15 cellular contexts compared by ENCODE assay signal in the genomic region with DNA sequence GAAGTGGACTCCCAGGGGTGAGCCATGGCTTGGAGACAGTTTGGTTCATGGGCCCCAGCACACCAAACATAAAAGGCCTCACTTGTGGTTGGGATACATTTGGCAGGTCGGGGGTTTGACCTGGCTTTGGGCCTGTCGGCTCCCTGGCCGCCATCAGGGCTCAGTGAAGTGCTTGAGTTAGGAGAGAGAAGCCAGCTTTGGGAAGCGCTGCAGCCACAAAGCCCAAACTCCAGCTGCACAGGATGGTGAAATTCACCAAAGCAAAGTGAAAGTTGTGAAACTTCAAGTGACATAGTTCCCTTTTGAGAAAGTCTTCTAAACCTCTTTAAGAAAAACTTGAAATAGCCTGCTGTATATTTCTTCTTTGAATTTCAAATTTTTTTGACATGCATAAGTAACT. TPM values are rescaled to one million over a fixed set of nuclear protein-coding genes. Genes with fewer than 3 reads are reported as not detected.
DNase-seq lines count a peak whose midpoint lies in the region; ATAC-seq and TF ChIP-seq lines count a peak whose summit lies in the region.
"Had no signal": no experiment of that assay in that cellular context is flagged by ENCODE, and none has a peak within 500 bp of the region (broad histone marks: within the 10 kb centered on the region; RNA-seq: fewer than 3 reads in every experiment).

No MANE protein-coding gene starts in this region.

- TF ChIP-seq CTCF in fibroblast of villous mesenchyme (IDR thresholded peaks at IDR 0.05; ENCODE audit: insufficient read depth, low read depth, low read length) = no peak

- H3K9me3 Mint-ChIP-seq in stimulated activated memory B cell treated with anti-CD40 and anti-IgM and Interleukin-4, amounts not matched to agents 10 μg/mL and 1 μg/mL and 100 μg/mL, for 72 hours = peaks cover 5% of the 10 kb centered on the region
- H3K9me3 Mint-ChIP-seq: activated CD4-positive, alpha-beta memory T cell treated with anti-CD3 and anti-CD28 coated beads for 36 hours had no signal

- H3K4me3 Mint-ChIP-seq in stimulated activated memory B cell treated with anti-CD40 and anti-IgM and Interleukin-4, amounts not matched to agents 10 μg/mL and 1 μg/mL and 100 μg/mL, for 72 hours = peak overlapping the region; percentile 24
- H3K4me3 Mint-ChIP-seq: activated CD4-positive, alpha-beta memory T cell treated with anti-CD3 and anti-CD28 coated beads for 36 hours had no signal

- no peak overlapping the region for H3K4me3 ChIP-seq in fibroblast of villous mesenchyme (ENCODE audit: low read depth, low read length)
- H3K4me3 ChIP-seq: ascending aorta had no signal

- peak; percentile 81 for DNase-seq in NOMO-1 treated with DMSO at 0.1 percent for 48 hours (lab: John Stamatoyannopoulos, UW; ENCODE audit: unreplicated experiment)
- peak; percentile 72 for DNase-seq in fibroblast of villous mesenchyme (ENCODE audit: low read depth)
- DNase-seq in NCI-H1105 treated with DMSO at 0.1 percent for 48 hours (lab: John Stamatoyannopoulos, UW) = no peak
- DNase-seq in middle frontal gyrus (ENCODE audit: extremely low spot score, low spot score) = no peak
- no peak for DNase-seq in nucleus accumbens (lab: John Stamatoyannopoulos, UW)
- no peak for DNase-seq in activated T-cell treated with anti-CD3 and anti-CD28 coated beads for 4 hours
- DNase-seq: MM.1S; stimulated activated CD4-positive, alpha-beta T cell treated with anti-CD3 and anti-CD28 coated beads, Interleukin-4, amount 100 ng/mL, for 24 hours had no signal

- H3K4me1 Mint-ChIP-seq in stimulated activated memory B cell treated with anti-CD40 and anti-IgM and Interleukin-4, amounts not matched to agents 10 μg/mL and 1 μg/mL and 100 μg/mL, for 72 hours = peaks cover 63% of the 10 kb centered on the region

- peak overlapping the region; percentile 62 for H3K27ac Mint-ChIP-seq in stimulated activated memory B cell treated with anti-CD40 and anti-IgM and Interleukin-4, amounts not matched to agents 10 μg/mL and 1 μg/mL and 100 μg/mL, for 72 hours
- H3K27ac Mint-ChIP-seq: activated CD4-positive, alpha-beta memory T cell treated with anti-CD3 and anti-CD28 coated beads for 36 hours had no signal

- no peaks in the 10 kb centered on the region for H3K27me3 Mint-ChIP-seq in stimulated activated memory B cell treated with anti-CD40 and anti-IgM and Interleukin-4, amounts not matched to agents 10 μg/mL and 1 μg/mL and 100 μg/mL, for 72 hours
- H3K27me3 Mint-ChIP-seq: activated CD4-positive, alpha-beta memory T cell treated with anti-CD3 and anti-CD28 coated beads for 36 hours had no signal

- peak; percentile 36 for ATAC-seq in GM18909 (IDR thresholded peaks at IDR 0.05; ENCODE audit: poor library complexity, unreplicated experiment)
- no peak for ATAC-seq in stimulated activated memory B cell treated with anti-CD40 and anti-IgM and Interleukin-4, amounts not matched to agents 10 μg/mL and 1 μg/mL and 100 μg/mL, for 72 hours
- ATAC-seq: esophagus mucosa had no signal

- H3K36me3 Mint-ChIP-seq in stimulated activated memory B cell treated with anti-CD40 and anti-IgM and Interleukin-4, amounts not matched to agents 10 μg/mL and 1 μg/mL and 100 μg/mL, for 72 hours = peaks cover 29% of the 10 kb centered on the region
- H3K36me3 Mint-ChIP-seq: activated CD4-positive, alpha-beta memory T cell treated with anti-CD3 and anti-CD28 coated beads for 36 hours had no signal

RNA-seq across cellular contexts. Expression of gene SLC46A2, which starts 27.5 kb away (rescaled TPM):
- not detected in 2 replicates for total RNA-seq in fibroblast of villous mesenchyme
- total RNA-seq: activated CD4-positive, alpha-beta memory T cell treated with anti-CD3 and anti-CD28 coated beads for 36 hours; ascending aorta; G401; RPMI7951 had no signal

Comparison
In these comparisons a context has a peak if more than half of its experiments do, and no peak if none do; other contexts are left out.
1. DNase-seq: peak in NOMO-1 treated with DMSO at 0.1 percent for 48 hours (single experiment) and fibroblast of villous mesenchyme (single experiment); none in NCI-H1105 treated with DMSO at 0.1 percent for 48 hours (single experiment), middle frontal gyrus (single experiment), nucleus accumbens (0 of 56) and activated T-cell treated with anti-CD3 and anti-CD28 coated beads for 4 hours (single experiment).